Comparison of ENCODE assay signal across 8 cellular contexts in genomic region chr17:38349097-38349904, GRCh38. TPM values are rescaled to one million over a fixed set of nuclear protein-coding genes. Genes with fewer than 3 reads are reported as not detected.
DNase-seq lines count a peak whose midpoint lies in the region; ATAC-seq and TF ChIP-seq lines count a peak whose summit lies in the region.

No MANE protein-coding gene starts in this region.

- DNase-seq in GM12865 (ENCODE audit: low read depth) (peak; percentile 88), NCI-H1694 treated with DMSO at 0.1 percent for 48 hours (lab: John Stamatoyannopoulos, UW) (peak; percentile 83), T follicular helper cell (ENCODE audit: low read depth) (peak; percentile 73), adrenal gland (peak; percentile 84 to 96 (median 88)), left ventricle myocardium superior (peak; percentile 88), retinal pigment epithelial cell (ENCODE audit: low read depth) (peak; percentile 37)

- H3K27me3 ChIP-seq in adrenal gland, result no peaks in the 10 kb centered on the region

- no peak for TF ChIP-seq POLR2A in adrenal gland (IDR thresholded peaks at IDR 0.05)

- intact Hi-C loops in adrenal gland (cut with DNase I), result loop anchor here in 1 of 2 donors (2.0 to 10.0 kb wide), 2 partner anchors 66 to 136 kb away; no protein-coding TSS in a partner anchor
- intact Hi-C loops in left ventricle myocardium superior (cut with micrococcal nuclease), result loop anchor here (1.0 kb wide), 1 partner anchor 66 kb away; no protein-coding TSS in a partner anchor

- H3K36me3 ChIP-seq in adrenal gland (replicated peaks in 1 of 2), result no peaks in the 10 kb centered on the region

- 28 to 31% (median 31%) methylated on average over 10 of the region's 10 CpGs for WGBS in adrenal gland, 4 donors

- TF ChIP-seq CTCF in GM12865 (IDR thresholded peaks at IDR 0.05; ENCODE audit: insufficient read depth, low read depth, low read length, missing control alignments), result peak; percentile 95
- TF ChIP-seq CTCF in adrenal gland (IDR thresholded peaks at IDR 0.05), result peak; percentile 77 to 95 (median 91)
- TF ChIP-seq CTCF in retinal pigment epithelial cell (conservative IDR thresholded peaks at IDR 0.05; ENCODE audit: low read depth, low read length), result peak; percentile 99

- no peak overlapping the region for H3K4me3 ChIP-seq in GM12865 (ENCODE audit: low read depth, low read length)
- H3K4me3 ChIP-seq in adrenal gland, result no peak overlapping the region
- H3K4me3 ChIP-seq in retinal pigment epithelial cell (ENCODE audit: low read length), result no peak overlapping the region

- H3K27ac ChIP-seq in adrenal gland, result peak overlapping the region in 1 of 5 donors; percentile 17

- peaks cover 7 to 21% of the 10 kb centered on the region in 2 donors for H3K4me1 ChIP-seq in adrenal gland (replicated peaks in 1 of 2)

- peak; percentile 44 for ATAC-seq in left ventricle myocardium superior
- ATAC-seq in HG02588 (IDR thresholded peaks at IDR 0.05; ENCODE audit: unreplicated experiment), result no peak
- ATAC-seq in HG03159 (IDR thresholded peaks at IDR 0.05; ENCODE audit: unreplicated experiment), result no peak

- no peaks in the 10 kb centered on the region for H3K9me3 ChIP-seq in adrenal gland (replicated peaks in 1 of 3)

RNA-seq across cellular contexts. Expression of gene SOCS7, which starts 2.3 kb away (rescaled TPM):
- total RNA-seq in adrenal gland (10 to 100 TPM; 17.2 to 51.3 (median 22.0) TPM), left ventricle myocardium superior (15.2 TPM)
- polyA plus RNA-seq in adrenal gland, result 10 to 100 TPM in 1 of 3 donors, 1 to 10 TPM in 2; 2.7 to 18.4 (median 6.1) TPM

RNA-seq across cellular contexts. Expression of gene GPR179, which starts 5.5 kb away (rescaled TPM):
- total RNA-seq in adrenal gland, result under 1 TPM in 4 of 8 donors, not detected in 4; under 0.01 to 0.28 (median 0.09) TPM
- polyA plus RNA-seq in adrenal gland, result under 1 TPM; 0.05 to 0.32 (median 0.07) TPM
- not detected for total RNA-seq in left ventricle myocardium superior

RNA-seq across cellular contexts. Expression of gene MRPL45, which starts 52.3 kb away (rescaled TPM):
- 10 to 100 TPM; 25.4 to 45.4 (median 37.2) TPM for total RNA-seq in adrenal gland
- 10 to 100 TPM; 12.7 to 48.5 (median 14.3) TPM for polyA plus RNA-seq in adrenal gland
- total RNA-seq in left ventricle myocardium superior, result 39.5 TPM

Comparison
In these comparisons a context has a peak if more than half of its experiments do, and no peak if none do; other contexts are left out.
1. DNase-seq: peak in every context shown above with its lines; median percentile 88 in GM12865; 88 in adrenal gland; 88 in left ventricle myocardium superior; 83 in NCI-H1694 treated with DMSO at 0.1 percent for 48 hours; 73 in T follicular helper cell; 37 in retinal pigment epithelial cell.